In the genomic region with DNA sequence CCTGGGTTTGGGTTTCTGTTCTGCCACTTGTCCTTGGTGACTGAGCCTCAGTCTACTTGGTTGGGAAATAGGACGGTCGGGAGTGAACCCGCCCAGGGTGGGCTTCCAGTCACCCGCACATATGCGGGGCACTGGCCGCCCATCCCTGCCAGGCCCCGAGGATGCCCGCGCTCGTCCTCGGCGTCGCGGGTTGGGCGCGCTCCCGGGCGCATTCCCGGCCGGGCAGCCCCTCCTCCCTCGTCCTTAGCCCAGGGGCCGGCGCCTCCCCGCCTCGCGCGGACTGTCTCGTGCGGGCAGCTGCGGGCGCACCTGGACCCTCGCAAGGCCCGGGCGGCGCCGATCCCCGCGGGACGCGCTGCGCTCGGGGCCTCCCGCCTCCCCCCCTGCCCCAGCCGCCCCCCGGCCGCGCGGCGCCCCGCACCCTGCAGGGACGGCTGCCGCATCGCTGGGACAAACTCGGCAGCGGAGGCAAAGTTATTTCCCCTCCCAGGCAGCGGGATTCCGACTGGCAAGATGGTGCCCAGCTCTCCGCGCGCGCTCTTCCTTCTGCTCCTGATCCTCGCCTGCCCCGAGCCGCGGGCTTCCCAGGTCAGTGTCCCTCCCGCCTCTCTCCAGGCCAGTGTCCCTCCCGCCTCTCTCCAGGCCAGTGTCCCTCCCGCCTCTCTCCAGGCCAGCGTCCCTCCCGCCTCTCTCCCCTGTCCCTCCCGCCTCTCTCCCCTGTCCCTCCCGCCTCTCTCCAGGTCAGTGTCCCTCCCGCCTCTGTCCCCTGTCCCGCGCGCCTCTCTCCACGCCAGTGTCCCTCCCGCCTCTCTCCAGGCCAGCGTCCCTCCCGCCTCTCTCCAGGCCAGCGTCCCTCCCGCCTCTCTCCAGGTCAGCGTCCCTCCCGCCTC, we compare ENCODE assay signal across 8 cellular contexts. TPM values are rescaled to one million over a fixed set of nuclear protein-coding genes. Genes with fewer than 3 reads are reported as not detected.
DNase-seq lines count a peak whose midpoint lies in the region; ATAC-seq and TF ChIP-seq lines count a peak whose summit lies in the region.

A gene with protein sequence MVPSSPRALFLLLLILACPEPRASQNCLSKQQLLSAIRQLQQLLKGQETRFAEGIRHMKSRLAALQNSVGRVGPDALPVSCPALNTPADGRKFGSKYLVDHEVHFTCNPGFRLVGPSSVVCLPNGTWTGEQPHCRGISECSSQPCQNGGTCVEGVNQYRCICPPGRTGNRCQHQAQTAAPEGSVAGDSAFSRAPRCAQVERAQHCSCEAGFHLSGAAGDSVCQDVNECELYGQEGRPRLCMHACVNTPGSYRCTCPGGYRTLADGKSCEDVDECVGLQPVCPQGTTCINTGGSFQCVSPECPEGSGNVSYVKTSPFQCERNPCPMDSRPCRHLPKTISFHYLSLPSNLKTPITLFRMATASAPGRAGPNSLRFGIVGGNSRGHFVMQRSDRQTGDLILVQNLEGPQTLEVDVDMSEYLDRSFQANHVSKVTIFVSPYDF (plus strand): TSS at position 243 of the 890 bp plus-strand sequence. CDS start 271 bp downstream, at position 514.

- H3K36me3 Mint-ChIP-seq in activated naive CD8-positive, alpha-beta T cell treated with anti-CD3 and anti-CD28 coated beads for 36 hours: peaks cover 6% of the 10 kb centered on the region

- H3K27ac Mint-ChIP-seq in activated naive CD8-positive, alpha-beta T cell treated with anti-CD3 and anti-CD28 coated beads for 36 hours: peak within 1 kb of the TSS; percentile 36

- H3K4me1 ChIP-seq in HEK293 (ENCODE audit: control insufficient read depth, insufficient read depth, low read length) (no peaks in the 10 kb centered on the region), spleen (peaks cover 0 to 21% (median 9%) of the 10 kb centered on the region in 6 donors)

- H3K4me1 Mint-ChIP-seq in activated naive CD8-positive, alpha-beta T cell treated with anti-CD3 and anti-CD28 coated beads for 36 hours: peaks cover 8% of the 10 kb centered on the region

- CTCF ChIA-PET in HEK293 (lab: Yijun Ruan, JAX): interaction anchor here (1.2 to 1.6 kb wide), 2 partner anchors 16 to 99 kb away, joined by 3 to 6 read pairs; no protein-coding TSS in a partner anchor

- peaks cover 0 to 42% (median 8%) of the 10 kb centered on the region in 7 donors for H3K27me3 ChIP-seq in spleen (replicated peaks in 1 of 7)

- peaks cover under 1% of the 10 kb centered on the region for H3K9me3 Mint-ChIP-seq in activated naive CD8-positive, alpha-beta T cell treated with anti-CD3 and anti-CD28 coated beads for 36 hours

- intact Hi-C loops in spleen (cut with DNase I; ENCODE audit: low total_unique reads): no loop called here

- H3K4me3 ChIP-seq in AG10803 (ENCODE audit: low read length) (peak within 1 kb of the TSS; percentile 69), HEK293 (ENCODE audit: low read depth, low read length) (peak within 1 kb of the TSS; percentile 42), iPS-18c (ENCODE audit: insufficient read depth, low read depth, low read length) (peak within 1 kb of the TSS; percentile 41), spleen (peak within 1 kb of the TSS; percentile 34 to 74 (median 48))

- POLR2A ChIA-PET in HEK293 (lab: Yijun Ruan, JAX): no interaction called here

- peak; percentile 13 for DNase-seq in AG10803 (ENCODE audit: low read depth)
- DNase-seq in activated naive CD8-positive, alpha-beta T cell treated with anti-CD3 and anti-CD28 coated beads for 36 hours: peak; percentile 18
- DNase-seq in spleen: no peak
- DNase-seq in NCI-H1436 (lab: John Stamatoyannopoulos, UW): no peak

- H3K27me3 Mint-ChIP-seq in activated naive CD8-positive, alpha-beta T cell treated with anti-CD3 and anti-CD28 coated beads for 36 hours: peaks cover 38% of the 10 kb centered on the region

- no peaks in the 10 kb centered on the region for H3K36me3 ChIP-seq in HEK293 (ENCODE audit: control insufficient read depth in 2 of 2, insufficient read depth in 1 of 2, low read length in 2 of 2)
- no peaks in the 10 kb centered on the region for H3K36me3 ChIP-seq in spleen

- no peak for ATAC-seq in HG02798 (IDR thresholded peaks at IDR 0.05; ENCODE audit: poor library complexity, unreplicated experiment)
- ATAC-seq in GM18870 (IDR thresholded peaks at IDR 0.05; ENCODE audit: unreplicated experiment): no peak

- no peak for TF ChIP-seq POLR2A in spleen (IDR thresholded peaks at IDR 0.05)

- peak within 1 kb of the TSS; percentile 60 for H3K4me3 Mint-ChIP-seq in activated naive CD8-positive, alpha-beta T cell treated with anti-CD3 and anti-CD28 coated beads for 36 hours

- TF ChIP-seq CTCF in AG10803 (conservative IDR thresholded peaks at IDR 0.05; ENCODE audit: low read length) (no peak), HEK293 (tag by site-specific recombination; IDR thresholded peaks at IDR 0.05) (no peak), spleen (IDR thresholded peaks at IDR 0.05 in 8 of 11, conservative IDR thresholded peaks at IDR 0.05 in 3 of 11) (no peak)

- H3K27ac ChIP-seq in HEK293 (ENCODE audit: extremely low read depth, low read depth, low read length) (no peak within 1 kb of the TSS; the same call in 1 of the 2 replicates), spleen (peak within 1 kb of the TSS in 7 of 8 donors; percentile 24 to 75 (median 69))

- H3K9me3 ChIP-seq in HEK293 (ENCODE audit: control insufficient read depth, insufficient read depth, low read depth, low read length) (no peaks in the 10 kb centered on the region), iPS-18c (ENCODE audit: control insufficient read depth, insufficient read depth, low read length) (no peaks in the 10 kb centered on the region), spleen (peaks cover 0 to 3% (median under 1%) of the 10 kb centered on the region in 8 donors)

- 1 to 14% (median 3%) methylated on average over 26 to 84 of the region's 84 CpGs for WGBS in spleen, 5 donors

TF ChIP-seq in HEK293, 187 proteins besides CTCF, POLR2A, EP300 and RAD21:
- TF ChIP-seq, protein P1, sequence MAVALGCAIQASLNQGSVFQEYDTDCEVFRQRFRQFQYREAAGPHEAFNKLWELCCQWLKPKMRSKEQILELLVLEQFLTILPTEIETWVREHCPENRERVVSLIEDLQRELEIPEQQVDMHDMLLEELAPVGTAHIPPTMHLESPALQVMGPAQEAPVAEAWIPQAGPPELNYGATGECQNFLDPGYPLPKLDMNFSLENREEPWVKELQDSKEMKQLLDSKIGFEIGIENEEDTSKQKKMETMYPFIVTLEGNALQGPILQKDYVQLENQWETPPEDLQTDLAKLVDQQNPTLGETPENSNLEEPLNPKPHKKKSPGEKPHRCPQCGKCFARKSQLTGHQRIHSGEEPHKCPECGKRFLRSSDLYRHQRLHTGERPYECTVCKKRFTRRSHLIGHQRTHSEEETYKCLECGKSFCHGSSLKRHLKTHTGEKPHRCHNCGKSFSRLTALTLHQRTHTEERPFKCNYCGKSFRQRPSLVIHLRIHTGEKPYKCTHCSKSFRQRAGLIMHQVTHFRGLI (tag by site-specific recombination; IDR thresholded peaks at IDR 0.05): peak; percentile 86
- TF ChIP-seq ZBTB21 (tag by site-specific recombination; IDR thresholded peaks at IDR 0.05) (no peak), ZNF155 (tag by site-specific recombination; IDR thresholded peaks at IDR 0.05) (no peak), ZNF335 (tag by site-specific recombination; conservative IDR thresholded peaks at IDR 0.05) (0 out of 2 replicates have a peak, but pooled peaks have one; percentile 51), ZBTB20 (tag by site-specific recombination; IDR thresholded peaks at IDR 0.05) (peak; percentile 39; the same call in 1 of the 2 replicates), ZNF561 (tag by site-specific recombination; IDR thresholded peaks at IDR 0.05; ENCODE audit: borderline replicate concordance) (no peak), ZBTB26 (tag by site-specific recombination; optimal IDR thresholded peaks at IDR 0.05) (peak; percentile 58)

RNA-seq across cellular contexts. Expression of the gene that starts here (rescaled TPM):
- 1 to 10 TPM; 8.8 to 9.4 TPM for total RNA-seq in activated naive CD8-positive, alpha-beta T cell treated with anti-CD3 and anti-CD28 coated beads for 36 hours
- total RNA-seq in spleen: 10 to 100 TPM in 3 of 7 donors, 1 to 10 TPM in 4; 6.5 to 14.5 (median 9.0) TPM
- polyA plus RNA-seq in spleen: 1 to 10 TPM; 1.5 to 2.1 (median 2.0) TPM

Comparison
In these comparisons a context has a peak if more than half of its experiments do, and no peak if none do; other contexts are left out.
1. DNase-seq: peak in AG10803 (single experiment) and activated naive CD8-positive, alpha-beta T cell treated with anti-CD3 and anti-CD28 coated beads for 36 hours (single experiment); none in spleen (single experiment) and NCI-H1436 (single experiment).
2. Peak in every context shown above with its lines, with median percentiles within 50 percentile points of each other: H3K4me3 ChIP-seq.